ENCODE assay signal across 8 cellular contexts in the genomic region with DNA sequence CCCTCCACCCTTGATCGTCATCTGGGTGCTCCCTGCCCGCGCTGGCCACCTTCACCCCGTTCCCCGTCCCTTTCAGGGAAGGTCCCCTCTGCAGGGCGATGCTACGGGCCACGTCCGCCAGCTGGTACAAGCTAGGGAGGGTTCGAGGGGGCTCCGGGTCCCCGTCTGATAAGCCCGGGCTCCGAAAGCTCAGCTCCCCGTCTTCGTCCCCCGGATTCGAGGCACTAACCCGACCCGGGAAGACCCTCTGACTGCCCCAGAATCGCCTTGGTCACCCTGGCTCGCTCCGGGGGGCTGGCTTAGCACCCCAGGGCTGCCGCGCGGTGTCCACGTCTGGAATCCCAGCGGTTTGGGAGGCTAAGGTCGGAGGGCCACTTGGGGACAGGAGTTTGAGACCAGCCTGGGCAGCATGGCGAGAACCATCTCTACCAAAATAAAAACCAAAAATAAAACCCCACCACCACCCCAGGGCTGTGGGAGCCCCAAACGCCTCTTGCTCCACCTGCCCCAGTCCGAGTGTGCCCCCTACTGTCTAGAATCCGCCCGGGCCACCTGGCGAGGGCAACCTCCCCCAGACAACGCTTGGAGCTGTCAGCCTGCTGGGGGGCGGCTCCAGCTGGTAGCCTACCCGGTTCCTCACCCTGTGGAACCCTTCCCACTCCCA. TPM values are rescaled to one million over a fixed set of nuclear protein-coding genes. Genes with fewer than 3 reads are reported as not detected.
DNase-seq lines count a peak whose midpoint lies in the region; ATAC-seq lines count a peak whose summit lies in the region.

No MANE protein-coding gene starts in this region.

- H3K4me1 ChIP-seq in mesendoderm (ENCODE audit: control insufficient read depth, low read depth, low read length): no peaks in the 10 kb centered on the region

- DNase-seq in GDM1 (lab: John Stamatoyannopoulos, UW) (peak; percentile 62), MV-4-11 (lab: John Stamatoyannopoulos, UW) (peak; percentile 44), ecto neural progenitor cell (ENCODE audit: low spot score) (peak; percentile 76), mesendoderm (peak; percentile 65)
- peak; percentile 68 for DNase-seq in activated CD4-positive, alpha-beta T cell treated with anti-CD3 and anti-CD28 coated beads, Interleukin-2, amount 50 U/mL, for 1 hour
- peak; percentile 75 for DNase-seq in stimulated activated CD8-positive, alpha-beta memory T cell treated with anti-CD3 and anti-CD28 coated beads, Interleukin-4, amount 100 ng/mL, for 24 hours (ENCODE audit: low read depth)

- H4K8ac ChIP-seq in mesendoderm (ENCODE audit: low read depth, low read length): no peak overlapping the region

- no peak overlapping the region for H3K23ac ChIP-seq in mesendoderm (ENCODE audit: low read length)

- H3K4me3 ChIP-seq in mesendoderm (ENCODE audit: low read length): peak overlapping the region; percentile 49

- H2AK5ac ChIP-seq in mesendoderm (ENCODE audit: low read length): no peak overlapping the region

- peak overlapping the region; percentile 82 for H3K9ac ChIP-seq in mesendoderm (ENCODE audit: low read length)

- H3K4me2 ChIP-seq in mesendoderm (ENCODE audit: low read length): peak overlapping the region; percentile 97

- peak overlapping the region; percentile 93 for H3K56ac ChIP-seq in mesendoderm (ENCODE audit: low read length)

- H2BK15ac ChIP-seq in mesendoderm (replicated peaks; ENCODE audit: low read depth): no peak overlapping the region

- peak overlapping the region; percentile 16 for H3K18ac ChIP-seq in mesendoderm (ENCODE audit: low read length)

- ATAC-seq in HG03095 (IDR thresholded peaks at IDR 0.05; ENCODE audit: unreplicated experiment) (no peak), HG03432 (IDR thresholded peaks at IDR 0.05; ENCODE audit: unreplicated experiment) (no peak)

- H3K79me1 ChIP-seq in mesendoderm (ENCODE audit: low read length): no peaks in the 10 kb centered on the region

- no peak overlapping the region for H4K5ac ChIP-seq in mesendoderm (ENCODE audit: low read length)

- no peak overlapping the region for H2BK5ac ChIP-seq in mesendoderm (ENCODE audit: low read length)

- H3K4ac ChIP-seq in mesendoderm (ENCODE audit: low read depth, low read length): peak overlapping the region; percentile 29

- WGBS in mesendoderm (ENCODE audit: extremely low coverage, insufficient coverage, low lambda C conversion rate): no CpG with 5 or more reads among the region's 38 CpGs

- no peak overlapping the region for H3K27ac ChIP-seq in mesendoderm (ENCODE audit: low read depth, low read length)

- no peak overlapping the region for H2BK120ac ChIP-seq in mesendoderm (ENCODE audit: low read depth, low read length)

- no peaks in the 10 kb centered on the region for H3K27me3 ChIP-seq in mesendoderm (ENCODE audit: insufficient read depth, low read length, poor library complexity)

- H3K79me2 ChIP-seq in mesendoderm (ENCODE audit: control insufficient read depth, insufficient read depth, low read length): no peaks in the 10 kb centered on the region

- no peaks in the 10 kb centered on the region for H3K36me3 ChIP-seq in mesendoderm (ENCODE audit: control insufficient read depth, insufficient read depth, low read length)

RNA-seq across cellular contexts. Expression of a gene that starts 1.1 kb away (rescaled TPM):
- 6.4 TPM for polyA plus RNA-seq in mesendoderm (2013, experiment 1 of 2)
- 7.3 TPM for polyA plus RNA-seq in mesendoderm (2013, experiment 2 of 2)

RNA-seq across cellular contexts. Expression of a gene that starts 15.8 kb away (rescaled TPM):
- polyA plus RNA-seq in mesendoderm (2013, experiment 1 of 2): 0.97 TPM
- 1.1 TPM for polyA plus RNA-seq in mesendoderm (2013, experiment 2 of 2)

RNA-seq across cellular contexts. Expression of a gene that starts 19.9 kb away (rescaled TPM):
- polyA plus RNA-seq in mesendoderm (2013, experiment 1 of 2): 8.7 TPM
- polyA plus RNA-seq in mesendoderm (2013, experiment 2 of 2): 8.5 TPM

RNA-seq across cellular contexts. Expression of a gene that starts 54.9 kb away (rescaled TPM):
- 158 TPM for polyA plus RNA-seq in mesendoderm (2013, experiment 1 of 2)
- 144 TPM for polyA plus RNA-seq in mesendoderm (2013, experiment 2 of 2)
